In genomic region chr2:10072656-10073480, GRCh38 we compare ENCODE assay signal across 1 cellular context.
A peak's percentile ranks its signal among the peaks of the same experiment; 100 is the strongest.
TF ChIP-seq lines count a peak whose summit lies in the region.

No MANE protein-coding gene starts in this region.

TF ChIP-seq in K562, 482 proteins besides CTCF, POLR2A, EP300 and RAD21 (continued from another document):
- no peak for TF ChIP-seq ZNF407 (IDR thresholded peaks at IDR 0.05; ENCODE audit: low read depth)
- no peak for TF ChIP-seq PREB (CRISPR knock-in tag; IDR thresholded peaks at IDR 0.05)
- TF ChIP-seq, protein P1, sequence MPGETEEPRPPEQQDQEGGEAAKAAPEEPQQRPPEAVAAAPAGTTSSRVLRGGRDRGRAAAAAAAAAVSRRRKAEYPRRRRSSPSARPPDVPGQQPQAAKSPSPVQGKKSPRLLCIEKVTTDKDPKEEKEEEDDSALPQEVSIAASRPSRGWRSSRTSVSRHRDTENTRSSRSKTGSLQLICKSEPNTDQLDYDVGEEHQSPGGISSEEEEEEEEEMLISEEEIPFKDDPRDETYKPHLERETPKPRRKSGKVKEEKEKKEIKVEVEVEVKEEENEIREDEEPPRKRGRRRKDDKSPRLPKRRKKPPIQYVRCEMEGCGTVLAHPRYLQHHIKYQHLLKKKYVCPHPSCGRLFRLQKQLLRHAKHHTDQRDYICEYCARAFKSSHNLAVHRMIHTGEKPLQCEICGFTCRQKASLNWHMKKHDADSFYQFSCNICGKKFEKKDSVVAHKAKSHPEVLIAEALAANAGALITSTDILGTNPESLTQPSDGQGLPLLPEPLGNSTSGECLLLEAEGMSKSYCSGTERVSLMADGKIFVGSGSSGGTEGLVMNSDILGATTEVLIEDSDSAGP (CRISPR knock-in tag; IDR thresholded peaks at IDR 0.05), result no peak
- no peak for TF ChIP-seq HNRNPLL (IDR thresholded peaks at IDR 0.05; ENCODE audit: low read depth, low read length, poor library complexity, severe bottlenecking)
- TF ChIP-seq RFX1 (IDR thresholded peaks at IDR 0.05), result no peak
- TF ChIP-seq SRF (CRISPR knock-in tag; IDR thresholded peaks at IDR 0.05), result no peak
- no peak for TF ChIP-seq MTA2 (IDR thresholded peaks at IDR 0.05; ENCODE audit: low read depth)
- no peak for TF ChIP-seq ZNF75A (CRISPR knock-in tag; IDR thresholded peaks at IDR 0.05)
- no peak for TF ChIP-seq SMARCE1 (IDR thresholded peaks at IDR 0.05)
- TF ChIP-seq, protein P2, sequence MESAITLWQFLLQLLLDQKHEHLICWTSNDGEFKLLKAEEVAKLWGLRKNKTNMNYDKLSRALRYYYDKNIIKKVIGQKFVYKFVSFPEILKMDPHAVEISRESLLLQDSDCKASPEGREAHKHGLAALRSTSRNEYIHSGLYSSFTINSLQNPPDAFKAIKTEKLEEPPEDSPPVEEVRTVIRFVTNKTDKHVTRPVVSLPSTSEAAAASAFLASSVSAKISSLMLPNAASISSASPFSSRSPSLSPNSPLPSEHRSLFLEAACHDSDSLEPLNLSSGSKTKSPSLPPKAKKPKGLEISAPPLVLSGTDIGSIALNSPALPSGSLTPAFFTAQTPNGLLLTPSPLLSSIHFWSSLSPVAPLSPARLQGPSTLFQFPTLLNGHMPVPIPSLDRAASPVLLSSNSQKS (CRISPR knock-in tag; IDR thresholded peaks at IDR 0.05), result no peak
- TF ChIP-seq ZNF507 (tag; conservative IDR thresholded peaks at IDR 0.05), result no peak
- no peak for TF ChIP-seq SMARCB1 (IDR thresholded peaks at IDR 0.05; ENCODE audit: insufficient read length, low read depth)
- TF ChIP-seq SETDB1 (IDR thresholded peaks at IDR 0.05; ENCODE audit: low read length), result no peak
- TF ChIP-seq ZNF174 (CRISPR knock-in tag; IDR thresholded peaks at IDR 0.05), result no peak
- TF ChIP-seq TSC22D4 (tag; IDR thresholded peaks at IDR 0.05), result no peak
- TF ChIP-seq, protein P3, sequence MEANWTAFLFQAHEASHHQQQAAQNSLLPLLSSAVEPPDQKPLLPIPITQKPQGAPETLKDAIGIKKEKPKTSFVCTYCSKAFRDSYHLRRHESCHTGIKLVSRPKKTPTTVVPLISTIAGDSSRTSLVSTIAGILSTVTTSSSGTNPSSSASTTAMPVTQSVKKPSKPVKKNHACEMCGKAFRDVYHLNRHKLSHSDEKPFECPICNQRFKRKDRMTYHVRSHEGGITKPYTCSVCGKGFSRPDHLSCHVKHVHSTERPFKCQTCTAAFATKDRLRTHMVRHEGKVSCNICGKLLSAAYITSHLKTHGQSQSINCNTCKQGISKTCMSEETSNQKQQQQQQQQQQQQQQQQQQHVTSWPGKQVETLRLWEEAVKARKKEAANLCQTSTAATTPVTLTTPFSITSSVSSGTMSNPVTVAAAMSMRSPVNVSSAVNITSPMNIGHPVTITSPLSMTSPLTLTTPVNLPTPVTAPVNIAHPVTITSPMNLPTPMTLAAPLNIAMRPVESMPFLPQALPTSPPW (CRISPR knock-in tag; IDR thresholded peaks at IDR 0.05), result peak; percentile 53
- TF ChIP-seq BDP1 (IDR thresholded peaks at IDR 0.05; ENCODE audit: insufficient read depth, insufficient read length), result no peak
- no peak for TF ChIP-seq POLR2G (IDR thresholded peaks at IDR 0.05; ENCODE audit: low read depth, low read length)
- no peak for TF ChIP-seq BCL6 (CRISPR knock-in tag; IDR thresholded peaks at IDR 0.05)
- TF ChIP-seq STAT5B (CRISPR knock-in tag; IDR thresholded peaks at IDR 0.05), result no peak
- TF ChIP-seq MCM7 (IDR thresholded peaks at IDR 0.05), result no peak
- no peak for TF ChIP-seq L3MBTL2 (IDR thresholded peaks at IDR 0.05)
- TF ChIP-seq, protein P4, sequence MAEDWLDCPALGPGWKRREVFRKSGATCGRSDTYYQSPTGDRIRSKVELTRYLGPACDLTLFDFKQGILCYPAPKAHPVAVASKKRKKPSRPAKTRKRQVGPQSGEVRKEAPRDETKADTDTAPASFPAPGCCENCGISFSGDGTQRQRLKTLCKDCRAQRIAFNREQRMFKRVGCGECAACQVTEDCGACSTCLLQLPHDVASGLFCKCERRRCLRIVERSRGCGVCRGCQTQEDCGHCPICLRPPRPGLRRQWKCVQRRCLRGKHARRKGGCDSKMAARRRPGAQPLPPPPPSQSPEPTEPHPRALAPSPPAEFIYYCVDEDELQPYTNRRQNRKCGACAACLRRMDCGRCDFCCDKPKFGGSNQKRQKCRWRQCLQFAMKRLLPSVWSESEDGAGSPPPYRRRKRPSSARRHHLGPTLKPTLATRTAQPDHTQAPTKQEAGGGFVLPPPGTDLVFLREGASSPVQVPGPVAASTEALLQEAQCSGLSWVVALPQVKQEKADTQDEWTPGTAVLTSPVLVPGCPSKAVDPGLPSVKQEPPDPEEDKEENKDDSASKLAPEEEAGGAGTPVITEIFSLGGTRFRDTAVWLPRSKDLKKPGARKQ (CRISPR knock-in tag; IDR thresholded peaks at IDR 0.05), result no peak
- no peak for TF ChIP-seq CTBP1 (IDR thresholded peaks at IDR 0.05; ENCODE audit: borderline replicate concordance)
- no peak for TF ChIP-seq ZNF398 (CRISPR knock-in tag; IDR thresholded peaks at IDR 0.05)
- TF ChIP-seq MLX (CRISPR knock-in tag; conservative IDR thresholded peaks at IDR 0.05), result no peak
- TF ChIP-seq RBM22 (IDR thresholded peaks at IDR 0.05; ENCODE audit: low read depth, low read length, poor library complexity, severe bottlenecking), result no peak
- TF ChIP-seq ZNF354B (CRISPR knock-in tag; IDR thresholded peaks at IDR 0.05), result no peak
- TF ChIP-seq MXI1 (IDR thresholded peaks at IDR 0.05; ENCODE audit: low read depth, low read length), result no peak
- TF ChIP-seq MAFG (tag; conservative IDR thresholded peaks at IDR 0.05), result no peak
